12 cellular contexts compared by ENCODE assay signal in the genomic region with DNA sequence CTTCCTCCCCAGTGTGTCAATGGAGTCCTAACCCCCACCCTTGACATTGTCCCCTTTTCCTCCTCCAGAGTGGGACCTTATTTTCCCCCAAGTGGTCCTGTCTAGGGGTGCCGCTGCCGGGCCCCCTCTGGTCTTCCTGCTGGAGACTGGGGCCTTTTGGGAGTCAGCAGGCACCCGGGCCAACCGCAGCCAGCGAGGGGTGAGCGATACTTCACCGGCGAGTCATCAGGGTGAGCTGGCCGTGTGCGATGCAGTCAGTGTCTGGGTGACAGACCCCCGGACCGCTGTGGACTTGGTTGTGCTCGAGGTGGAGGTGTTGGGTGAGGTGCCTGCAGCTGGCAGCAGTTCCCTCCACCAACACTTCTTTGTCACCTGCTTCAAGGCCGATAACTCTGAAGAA. TPM values are rescaled to one million over a fixed set of nuclear protein-coding genes. Genes with fewer than 3 reads are reported as not detected.
DNase-seq lines count a peak whose midpoint lies in the region; ATAC-seq, FAIRE-seq and TF ChIP-seq lines count a peak whose summit lies in the region.
"Not testable (repeated sequence)": the region's sequence is repeated elsewhere in the genome, so short reads cannot be mapped to it uniquely, and the experiment has no call there.
"Had no signal": no experiment of that assay in that cellular context is flagged by ENCODE, and none has a peak within 500 bp of the region (broad histone marks: within the 10 kb centered on the region; RNA-seq: fewer than 3 reads in every experiment).

No MANE protein-coding gene starts in this region.

- H3K9me2 ChIP-seq in GM23248 (ENCODE audit: insufficient read depth), result not testable (repeated sequence)

- not testable (repeated sequence) for H3K9me3 ChIP-seq in GM23248 (ENCODE audit: low read depth); RWPE2 (ENCODE audit: severe bottlenecking); astrocyte (ENCODE audit: insufficient read depth, low read depth, low read length)

- not testable (repeated sequence) for H3K4me2 ChIP-seq in GM23248 (ENCODE audit: unreplicated experiment)
- H3K4me2 ChIP-seq in astrocyte (ENCODE audit: low read length), result peak overlapping the region; percentile 39

- H4K20me1 ChIP-seq in GM23248 (ENCODE audit: insufficient read depth); astrocyte (ENCODE audit: insufficient read depth, low read length): not testable (repeated sequence)

- in situ Hi-C loops in Caki2 (cut with HindIII; ENCODE audit: low pct_unique_long_range_greater_than_20kb, low sequenced_read_pairs); GM23248 (cut with MboI): not testable (repeated sequence)

- 46% methylated on average over 14 of the region's 14 CpGs for WGBS in GM23248 (ENCODE audit: low coverage in 1 of 2, low lambda C conversion rate in 2 of 2, missing lambda C conversion rate in 2 of 2), 2 experiments

- peak overlapping the region; percentile 98 for H3K27ac Mint-ChIP-seq in astrocyte (ENCODE audit: unreplicated experiment)
- H3K27ac Mint-ChIP-seq in chondrocyte (ENCODE audit: unreplicated experiment), result peak overlapping the region; percentile 57

- H3K79me2 ChIP-seq in GM23248 (ENCODE audit: insufficient read depth); astrocyte (ENCODE audit: insufficient read depth, low read length): not testable (repeated sequence)

- H3K9ac ChIP-seq in GM23248; astrocyte (ENCODE audit: low read length): not testable (repeated sequence)

- H3K27ac ChIP-seq in GM23248; RWPE2 (ENCODE audit: poor library complexity, severe bottlenecking): not testable (repeated sequence)
- peak overlapping the region; percentile 58 for H3K27ac ChIP-seq in astrocyte (ENCODE audit: low read depth, low read length)

- H3K27me3 ChIP-seq in GM23248 (replicated peaks; ENCODE audit: insufficient read depth); RWPE2 (ENCODE audit: insufficient read depth, poor library complexity, severe bottlenecking); astrocyte (ENCODE audit: insufficient read depth, low read length): not testable (repeated sequence)

- H3K4me3 ChIP-seq in GM23248; RWPE2 (ENCODE audit: severe bottlenecking); astrocyte (ENCODE audit: insufficient read depth, low read depth, low read length): not testable (repeated sequence)

- H3K4me1 Mint-ChIP-seq in astrocyte (ENCODE audit: low read depth, unreplicated experiment), result peaks cover 15% of the 10 kb centered on the region
- H3K4me1 Mint-ChIP-seq in chondrocyte (ENCODE audit: low read depth), result peaks cover 14% of the 10 kb centered on the region

- H3F3A ChIP-seq in GM23248 (ENCODE audit: insufficient read depth), result not testable (repeated sequence)

- not testable (repeated sequence) for H3K36me3 ChIP-seq in GM23248 (ENCODE audit: low read depth); RWPE2 (ENCODE audit: low read depth); astrocyte (ENCODE audit: insufficient read depth, low read length)

- H3K27me3 Mint-ChIP-seq in astrocyte (ENCODE audit: low read depth, unreplicated experiment); chondrocyte (ENCODE audit: low read depth): not testable (repeated sequence)

- H3K4me3 Mint-ChIP-seq in astrocyte (ENCODE audit: unreplicated experiment), result peak overlapping the region; percentile 57
- not testable (repeated sequence) for H3K4me3 Mint-ChIP-seq in chondrocyte (ENCODE audit: unreplicated experiment)

- peak; percentile 36; the same call in 1 of the 3 replicates for ATAC-seq in RWPE2 (ENCODE audit: low read depth)

- TF ChIP-seq CTCF in RWPE2 (IDR thresholded peaks at IDR 0.05; ENCODE audit: poor library complexity, severe bottlenecking); astrocyte (IDR thresholded peaks at IDR 0.05; ENCODE audit: insufficient read depth, low read depth, low read length); chondrocyte (IDR thresholded peaks at IDR 0.05): not testable (repeated sequence)

- H3K4me1 ChIP-seq in GM23248 (ENCODE audit: insufficient read depth); RWPE2 (ENCODE audit: insufficient read depth, poor library complexity, severe bottlenecking); astrocyte (ENCODE audit: insufficient read depth, low read length): not testable (repeated sequence)

- DNase-seq in Caki2 (ENCODE audit: low read depth) (peak; percentile 28), GM23248 (peak; percentile 55), astrocyte (ENCODE audit: low read depth) (peak; percentile 40), kidney tubule cell (ENCODE audit: low spot score) (peak; percentile 25)
- DNase-seq in HTR-8/SVneo (ENCODE audit: insufficient read length, low spot score); RWPE2 (ENCODE audit: low spot score); chondrocyte (ENCODE audit: low spot score): not testable (repeated sequence)

- H2AFZ ChIP-seq in GM23248; astrocyte (ENCODE audit: low read depth, low read length): not testable (repeated sequence)

- peak; percentile 72 for FAIRE-seq in HTR-8/SVneo (lab: Jason Lieb, UNC)
- not testable (repeated sequence) for FAIRE-seq in astrocyte (lab: Jason Lieb, UNC)

- H3K9me3 Mint-ChIP-seq in astrocyte (ENCODE audit: unreplicated experiment); chondrocyte (ENCODE audit: low read depth): not testable (repeated sequence)

- H3K36me3 Mint-ChIP-seq in astrocyte (ENCODE audit: low read depth, unreplicated experiment); chondrocyte (ENCODE audit: low read depth): not testable (repeated sequence)

RNA-seq across cellular contexts. Expression of gene CGB2, which starts 1.9 kb away (rescaled TPM):
- 3.7 TPM in 1 of 2 replicates, not detected in the other for total RNA-seq in Caki2 (2014; rRNA removed; shearing (Covaris generic); ENCODE audit: low replicate concordance)
- not detected in 2 replicates for total RNA-seq in GM23248 (2014; rRNA removed; shearing (Covaris generic))
- polyA plus RNA-seq in GM23248 (2016; fragmentation: Nextera tagmentation; extraction: Ambion mirVana), result 0.75 TPM in 1 of 2 replicates, not detected in the other
- total RNA-seq in astrocyte (0.52 and 2.9 TPM in 2 replicates), chondrocyte (0.56 TPM in 1 of 3 replicates, not detected in the others)
- total RNA-seq: A673; Caco-2; CD8-positive, alpha-beta memory T cell had no signal
- polyA plus RNA-seq: CD8-positive, alpha-beta memory T cell; IgD-negative memory B cell had no signal

RNA-seq across cellular contexts. Expression of gene CGB3, which starts 5.6 kb away (rescaled TPM):
- total RNA-seq in Caki2 (2014; rRNA removed; shearing (Covaris generic); ENCODE audit: low replicate concordance), result not detected in 2 replicates
- total RNA-seq in GM23248 (2014; rRNA removed; shearing (Covaris generic)), result not detected in 2 replicates
- 0.76 TPM in 1 of 2 replicates, not detected in the other for polyA plus RNA-seq in GM23248 (2016; fragmentation: Nextera tagmentation; extraction: Ambion mirVana)
- total RNA-seq in astrocyte (3.6 and 4.5 TPM in 2 replicates), chondrocyte (not detected in 3 replicates)
- total RNA-seq: A673; Caco-2; CD8-positive, alpha-beta memory T cell; H1 had no signal
- polyA plus RNA-seq: CD8-positive, alpha-beta memory T cell; H1; IgD-negative memory B cell had no signal

RNA-seq across cellular contexts. Expression of gene CGB1, which starts 6.9 kb away (rescaled TPM):
- total RNA-seq in Caki2 (2014; rRNA removed; shearing (Covaris generic); ENCODE audit: low replicate concordance), result not detected in 2 replicates
- total RNA-seq in GM23248 (2014; rRNA removed; shearing (Covaris generic)), result 3.2 and 4.2 TPM in 2 replicates
- 1.3 TPM in 1 of 2 replicates, not detected in the other for polyA plus RNA-seq in GM23248 (2016; fragmentation: Nextera tagmentation; extraction: Ambion mirVana)
- total RNA-seq in astrocyte (2.3 TPM in 1 of 2 replicates, not detected in the other), chondrocyte (0.92 TPM in 1 of 3 replicates, not detected in the others)
- total RNA-seq: A673; Caco-2; CD8-positive, alpha-beta memory T cell; H1 had no signal
- polyA plus RNA-seq: CD8-positive, alpha-beta memory T cell; H1; IgD-negative memory B cell had no signal

RNA-seq across cellular contexts. Expression of gene LHB, which starts 12.9 kb away (rescaled TPM):
- not detected in 2 replicates for total RNA-seq in Caki2 (2014; rRNA removed; shearing (Covaris generic); ENCODE audit: low replicate concordance)
- total RNA-seq in GM23248 (2014; rRNA removed; shearing (Covaris generic)), result not detected in 2 replicates
- polyA plus RNA-seq in GM23248 (2016; fragmentation: Nextera tagmentation; extraction: Ambion mirVana), result 0.54 and 0.85 TPM in 2 replicates
- total RNA-seq in astrocyte, result 0.48 TPM in 1 of 2 replicates, not detected in the other
- total RNA-seq in chondrocyte, result not detected in 3 replicates
- total RNA-seq: A673; CD8-positive, alpha-beta memory T cell; H1 had no signal
- polyA plus RNA-seq: CD8-positive, alpha-beta memory T cell had no signal

RNA-seq across cellular contexts. Expression of gene CGB5, which starts 13.9 kb away (rescaled TPM):
- not detected in 2 replicates for total RNA-seq in Caki2 (2014; rRNA removed; shearing (Covaris generic); ENCODE audit: low replicate concordance)
- total RNA-seq in GM23248 (2014; rRNA removed; shearing (Covaris generic)), result not detected in 2 replicates
- 1.3 and 1.7 TPM in 2 replicates for polyA plus RNA-seq in GM23248 (2016; fragmentation: Nextera tagmentation; extraction: Ambion mirVana)
- total RNA-seq in astrocyte, result 2.0 and 6.5 TPM in 2 replicates
- total RNA-seq in chondrocyte, result 1.6 TPM in 1 of 3 replicates, not detected in the others
- total RNA-seq: A673; Caco-2; CD8-positive, alpha-beta memory T cell had no signal
- polyA plus RNA-seq: CD8-positive, alpha-beta memory T cell; IgD-negative memory B cell had no signal
